Comparison of ENCODE assay signal across 8 cellular contexts in genomic region chr11:3057069-3057963, GRCh38. TPM values are rescaled to one million over a fixed set of nuclear protein-coding genes. Genes with fewer than 3 reads are reported as not detected.
DNase-seq lines count a peak whose midpoint lies in the region; ATAC-seq and TF ChIP-seq lines count a peak whose summit lies in the region.

Gene CARS1, minus strand, starts transcription at chr11:3057423. Its CDS starts 56 bp downstream, at chr11:3057367.

- H3K36me3 Mint-ChIP-seq in activated naive CD8-positive, alpha-beta T cell treated with anti-CD3 and anti-CD28 coated beads, Interleukin-2, amount 50 U/mL, for 24 hours (ENCODE audit: low read depth), result peaks cover 19% of the 10 kb centered on the region
- H3K36me3 Mint-ChIP-seq in type B pancreatic cell, result peaks cover 5% of the 10 kb centered on the region

- intact Hi-C loops in cardiac septum (cut with DNase I), result loop anchor here (5.0 kb wide), 1 partner anchor 365 kb away; no protein-coding TSS in a partner anchor

- DNase-seq in NCI-H128 (lab: John Stamatoyannopoulos, UW; ENCODE audit: unreplicated experiment) (peak; percentile 84), SW480 (ENCODE audit: low spot score) (peak; percentile 93), cardiac septum (ENCODE audit: low spot score) (peak; percentile 98), pons (ENCODE audit: low spot score) (peak; percentile 91), type B pancreatic cell (ENCODE audit: extremely low spot score, unreplicated experiment) (peak; percentile 93)
- peak; percentile 96 for DNase-seq in activated naive CD8-positive, alpha-beta T cell treated with anti-CD3 and anti-CD28 coated beads, Interleukin-2, amount 50 U/mL, for 24 hours

- peak within 1 kb of the TSS; percentile 88 for H3K27ac Mint-ChIP-seq in activated naive CD8-positive, alpha-beta T cell treated with anti-CD3 and anti-CD28 coated beads, Interleukin-2, amount 50 U/mL, for 24 hours
- H3K27ac Mint-ChIP-seq in type B pancreatic cell, result peak within 1 kb of the TSS; percentile 85

- H3K4me1 Mint-ChIP-seq in activated naive CD8-positive, alpha-beta T cell treated with anti-CD3 and anti-CD28 coated beads, Interleukin-2, amount 50 U/mL, for 24 hours, result peaks cover 38% of the 10 kb centered on the region
- peaks cover 22% of the 10 kb centered on the region for H3K4me1 Mint-ChIP-seq in type B pancreatic cell (ENCODE audit: unreplicated experiment)

- no peak for TF ChIP-seq CTCF in type B pancreatic cell (conservative IDR thresholded peaks at IDR 0.05)

- peak within 1 kb of the TSS; percentile 89 for H3K4me3 Mint-ChIP-seq in activated naive CD8-positive, alpha-beta T cell treated with anti-CD3 and anti-CD28 coated beads, Interleukin-2, amount 50 U/mL, for 24 hours
- H3K4me3 Mint-ChIP-seq in type B pancreatic cell, result peak within 1 kb of the TSS; percentile 94

- ATAC-seq in HG02678 (IDR thresholded peaks at IDR 0.05; ENCODE audit: unreplicated experiment), result peak; percentile 97
- ATAC-seq in activated naive CD8-positive, alpha-beta T cell treated with anti-CD3 and anti-CD28 coated beads, Interleukin-2, amount 50 U/mL, for 24 hours, result peak; percentile 98

- no peaks in the 10 kb centered on the region for H3K27me3 Mint-ChIP-seq in activated naive CD8-positive, alpha-beta T cell treated with anti-CD3 and anti-CD28 coated beads, Interleukin-2, amount 50 U/mL, for 24 hours
- H3K27me3 Mint-ChIP-seq in type B pancreatic cell, result no peaks in the 10 kb centered on the region

- peak; percentile 72 for TF ChIP-seq POLR2A in GM10847 (IDR thresholded peaks at IDR 0.05; ENCODE audit: extremely low read depth, insufficient read length)

- no peaks in the 10 kb centered on the region for H3K9me3 Mint-ChIP-seq in activated naive CD8-positive, alpha-beta T cell treated with anti-CD3 and anti-CD28 coated beads, Interleukin-2, amount 50 U/mL, for 24 hours
- no peaks in the 10 kb centered on the region for H3K9me3 Mint-ChIP-seq in type B pancreatic cell

RNA-seq across cellular contexts. Expression of gene CARS1, which starts in this region (rescaled TPM):
- 17.1 TPM for total RNA-seq in cardiac septum
- 38.9 and 47.8 TPM in 2 replicates for total RNA-seq in type B pancreatic cell (ENCODE audit: low replicate concordance)

Comparison
In these comparisons a context has a peak if more than half of its experiments do, and no peak if none do; other contexts are left out.
1. Peak in every context shown above with its lines: DNase-seq and ATAC-seq.